Comparison of ENCODE assay signal across 8 cellular contexts in the genomic region with DNA sequence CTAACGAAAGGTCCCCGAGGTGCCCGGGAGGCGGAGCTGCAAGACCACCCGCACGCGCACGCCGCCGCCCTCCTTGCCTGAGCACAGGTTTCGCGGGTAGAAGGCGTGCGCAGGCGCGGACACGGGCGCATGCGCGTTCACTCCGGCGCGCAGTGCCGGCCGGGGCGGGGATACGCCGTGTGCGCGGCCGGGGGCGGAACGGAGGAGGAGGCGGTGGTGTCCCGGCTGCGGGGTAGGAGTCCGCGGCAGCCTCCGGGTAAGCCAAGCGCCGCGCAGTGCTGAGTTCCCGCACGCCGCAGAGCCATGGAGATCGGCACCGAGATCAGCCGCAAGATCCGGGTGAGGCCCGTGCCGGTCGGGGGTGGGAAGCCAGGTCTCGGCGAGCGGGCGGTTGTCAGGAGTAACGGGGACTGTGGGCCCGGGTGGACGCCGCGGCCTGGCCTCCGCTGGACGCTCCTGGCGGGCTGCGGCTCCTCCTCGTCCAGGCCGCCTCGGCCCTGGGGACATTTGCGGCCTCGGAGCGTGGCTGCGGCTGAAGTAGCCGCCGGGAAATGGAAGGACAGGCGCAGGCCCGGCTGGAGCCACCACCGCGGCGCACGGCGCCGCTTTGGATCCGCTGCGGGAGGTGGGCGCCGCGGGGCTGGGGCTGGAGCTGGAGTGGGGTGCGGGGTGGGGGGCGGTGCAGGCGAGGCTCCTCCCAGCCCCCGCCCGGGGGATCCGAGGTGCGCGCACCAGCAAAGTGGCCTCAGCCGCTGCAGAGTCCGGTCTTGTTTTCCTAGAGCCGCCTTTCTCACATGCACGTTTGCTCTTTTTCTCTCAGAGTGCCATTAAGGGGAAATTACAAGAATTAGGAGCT. TPM values are rescaled to one million over a fixed set of nuclear protein-coding genes. Genes with fewer than 3 reads are reported as not detected.
DNase-seq lines count a peak whose midpoint lies in the region; ATAC-seq and TF ChIP-seq lines count a peak whose summit lies in the region.

A gene with protein sequence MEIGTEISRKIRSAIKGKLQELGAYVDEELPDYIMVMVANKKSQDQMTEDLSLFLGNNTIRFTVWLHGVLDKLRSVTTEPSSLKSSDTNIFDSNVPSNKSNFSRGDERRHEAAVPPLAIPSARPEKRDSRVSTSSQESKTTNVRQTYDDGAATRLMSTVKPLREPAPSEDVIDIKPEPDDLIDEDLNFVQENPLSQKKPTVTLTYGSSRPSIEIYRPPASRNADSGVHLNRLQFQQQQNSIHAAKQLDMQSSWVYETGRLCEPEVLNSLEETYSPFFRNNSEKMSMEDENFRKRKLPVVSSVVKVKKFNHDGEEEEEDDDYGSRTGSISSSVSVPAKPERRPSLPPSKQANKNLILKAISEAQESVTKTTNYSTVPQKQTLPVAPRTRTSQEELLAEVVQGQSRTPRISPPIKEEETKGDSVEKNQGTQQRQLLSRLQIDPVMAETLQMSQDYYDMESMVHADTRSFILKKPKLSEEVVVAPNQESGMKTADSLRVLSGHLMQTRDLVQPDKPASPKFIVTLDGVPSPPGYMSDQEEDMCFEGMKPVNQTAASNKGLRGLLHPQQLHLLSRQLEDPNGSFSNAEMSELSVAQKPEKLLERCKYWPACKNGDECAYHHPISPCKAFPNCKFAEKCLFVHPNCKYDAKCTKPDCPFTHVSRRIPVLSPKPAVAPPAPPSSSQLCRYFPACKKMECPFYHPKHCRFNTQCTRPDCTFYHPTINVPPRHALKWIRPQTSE (plus strand): TSS at position 207 of the 856 bp plus-strand sequence. CDS start 97 bp downstream, at position 304.

- H3K27ac Mint-ChIP-seq in IgD-negative memory B cell: peak within 1 kb of the TSS; percentile 77 to 95 (median 90)

- ATAC-seq in GM21529 (IDR thresholded peaks at IDR 0.05; ENCODE audit: unreplicated experiment): peak; percentile 94

- CTCF ChIA-PET in PC-9 (lab: Charles Lee): no interaction called here

- peaks cover 22% of the 10 kb centered on the region for H3K79me2 ChIP-seq in PC-9 (ENCODE audit: low read depth)

- H2AFZ ChIP-seq in PC-9: peak within 1 kb of the TSS; percentile 95

- H3K4me2 ChIP-seq in PC-9: peak within 1 kb of the TSS; percentile 89

- H3K4me1 ChIP-seq in PC-9 (replicated peaks; ENCODE audit: insufficient read depth): peaks cover 16% of the 10 kb centered on the region; the same call in 1 of the 2 replicates
- H3K4me1 ChIP-seq in mucosa of stomach (ENCODE audit: control insufficient read depth, insufficient read depth, low read length): peaks cover 12% of the 10 kb centered on the region

- peak within 1 kb of the TSS; percentile 39; the same call in 1 of the 2 replicates for H3K27ac ChIP-seq in PC-9

- H3F3A ChIP-seq in PC-9 (ENCODE audit: insufficient read depth, low read depth): no peaks in the 10 kb centered on the region

- intact Hi-C loops in PC-9 (cut with micrococcal nuclease; ENCODE audit: unreplicated experiment): loop anchor here (5.0 kb wide), 1 partner anchor 71 kb away; no protein-coding TSS in a partner anchor

- H3K4me1 Mint-ChIP-seq in IgD-negative memory B cell: peaks cover 10 to 26% (median 20%) of the 10 kb centered on the region in 3 donors

- peaks cover 5% of the 10 kb centered on the region for H3K36me3 ChIP-seq in PC-9 (ENCODE audit: low read depth)
- no peaks in the 10 kb centered on the region for H3K36me3 ChIP-seq in mucosa of stomach (ENCODE audit: control insufficient read depth, insufficient read depth, low read length)

- no peaks in the 10 kb centered on the region for H3K9me3 ChIP-seq in PC-9 (ENCODE audit: insufficient read depth, low read depth)
- no peaks in the 10 kb centered on the region for H3K9me3 ChIP-seq in mucosa of stomach (ENCODE audit: control insufficient read depth, low read length)

- no peak for TF ChIP-seq CTCF in PC-9 (conservative IDR thresholded peaks at IDR 0.05)

- H3K4me3 ChIP-seq in PC-9 (peak within 1 kb of the TSS; percentile 69), mucosa of stomach (ENCODE audit: low read length) (peak within 1 kb of the TSS; percentile 61)

- H3K4me3 Mint-ChIP-seq in IgD-negative memory B cell: peak within 1 kb of the TSS; percentile 94 to 98 (median 96)

- POLR2A ChIA-PET in PC-9 (lab: Charles Lee; ENCODE audit: unreplicated experiment): interaction anchor here (0.6 kb wide), 1 partner anchor 626 kb away, joined by 4 read pairs; no protein-coding TSS in a partner anchor

- peak; percentile 71 for TF ChIP-seq POLR2A in erythroblast (IDR thresholded peaks at IDR 0.05; ENCODE audit: low read length)

- no TSS peak for BruUV-seq in PC-9 (replicated peaks; lab: Mats Ljungman, UMichigan)

- DNase-seq in DMS53 (lab: John Stamatoyannopoulos, UW) (peak; percentile 92), PC-9 (peak; percentile 60 to 67), erythroblast (lab: John Stamatoyannopoulos, UW) (peak; percentile 93 to 95)
- peak; percentile 90 for DNase-seq in activated T-cell treated with anti-CD3 and anti-CD28 coated beads, Interleukin-2, amount 50 U/mL, for 1 hour
- peak; percentile 72 for DNase-seq in stimulated activated CD8-positive, alpha-beta memory T cell treated with anti-CD3 and anti-CD28 coated beads, Interleukin-7, amount 100 ng/mL, for 24 hours (ENCODE audit: low read depth)

- H3K9me2 ChIP-seq in PC-9 (ENCODE audit: insufficient read depth): no peaks in the 10 kb centered on the region

- no peaks in the 10 kb centered on the region for H4K20me1 ChIP-seq in PC-9 (ENCODE audit: insufficient read depth)

- peaks cover 0 to 4% (median 0%) of the 10 kb centered on the region in 3 donors for H3K9me3 Mint-ChIP-seq in IgD-negative memory B cell

- peaks cover 3% of the 10 kb centered on the region for H3K27me3 Mint-ChIP-seq in IgD-negative memory B cell

- H3K36me3 Mint-ChIP-seq in IgD-negative memory B cell: peaks cover 1% of the 10 kb centered on the region

- H3K27me3 ChIP-seq in PC-9 (ENCODE audit: insufficient read depth, low read depth): no peaks in the 10 kb centered on the region
- no peaks in the 10 kb centered on the region for H3K27me3 ChIP-seq in mucosa of stomach (ENCODE audit: control insufficient read depth, insufficient read depth, low read length)

- peak within 1 kb of the TSS; percentile 83 for H3K9ac ChIP-seq in mucosa of stomach (ENCODE audit: low read length)

RNA-seq across cellular contexts. Expression of the gene that starts here (rescaled TPM):
- 45.4 TPM for polyA plus RNA-seq in IgD-negative memory B cell
- 14.6 and 20.2 TPM in 2 replicates for total RNA-seq in PC-9 (2021)

Comparison
In these comparisons a context has a peak if more than half of its experiments do, and no peak if none do; other contexts are left out.
1. Peak in every context shown above with its lines: DNase-seq, ATAC-seq, H3K4me3 ChIP-seq and H3K27ac ChIP-seq.